19 cellular contexts compared by ENCODE assay signal in genomic region chr4:142377345-142378091, GRCh38.
A peak's percentile ranks its signal among the peaks of the same experiment; 100 is the strongest.
DNase-seq lines count a peak whose midpoint lies in the region; ATAC-seq, FAIRE-seq and TF ChIP-seq lines count a peak whose summit lies in the region.
"Had no signal": no experiment of that assay in that cellular context is flagged by ENCODE, and none has a peak within 500 bp of the region (broad histone marks: within the 10 kb centered on the region; RNA-seq: fewer than 3 reads in every experiment).

No MANE protein-coding gene starts in this region.

- CTCF ChIA-PET in activated naive CD4-positive, alpha-beta T cell treated with anti-CD3 and anti-CD28 coated beads, Interleukin-2, amount 10 ng/mL, durations not matched to agents 7 days and 5 days (lab: Charles Lee): interaction anchor here (0.6 to 1.6 kb wide), 3 partner anchors 11 to 190 kb away, joined by 3 to 4 read pairs (median 4); no protein-coding TSS in a partner anchor

- TF ChIP-seq CTCF in astrocyte (IDR thresholded peaks at IDR 0.05; ENCODE audit: insufficient read depth, low read depth, low read length): no peak
- no peak for TF ChIP-seq CTCF in smooth muscle cell (IDR thresholded peaks at IDR 0.05; ENCODE audit: borderline replicate concordance, insufficient read depth, poor library complexity, severe bottlenecking)
- no peak for TF ChIP-seq CTCF in WERI-Rb-1 (IDR thresholded peaks at IDR 0.05; ENCODE audit: low read depth, low read length)

- H3K27ac ChIP-seq in astrocyte (ENCODE audit: low read depth, low read length) (no peak overlapping the region), smooth muscle cell (ENCODE audit: low read depth) (peak overlapping the region; percentile 87), WERI-Rb-1 (no peak overlapping the region)
- H3K27ac ChIP-seq: parathyroid adenoma, upper lobe of right lung had no signal

- H3K4me3 ChIP-seq in astrocyte (ENCODE audit: insufficient read depth, low read depth, low read length) (no peak overlapping the region), smooth muscle cell (no peak overlapping the region), WERI-Rb-1 (ENCODE audit: low read depth, low read length) (no peak overlapping the region)
- H3K4me3 ChIP-seq: lung, PC-9, upper lobe of right lung had no signal

- H3K27me3 Mint-ChIP-seq in activated naive CD4-positive, alpha-beta T cell treated with anti-CD3 and anti-CD28 coated beads, Interleukin-2, amount 10 ng/mL, durations not matched to agents 7 days and 5 days: no peaks in the 10 kb centered on the region
- H3K27me3 Mint-ChIP-seq in astrocyte (ENCODE audit: low read depth, unreplicated experiment): no peaks in the 10 kb centered on the region
- H3K27me3 Mint-ChIP-seq: dendritic cell treated with granulocyte-macrophage colony-stimulating factor and Interleukin-4, amounts not matched to agents 40 ng/mL and 50 ng/mL, for 4 days; IgD-negative memory B cell had no signal

- H3K4me1 ChIP-seq in astrocyte (ENCODE audit: insufficient read depth, low read length): peaks cover 17% of the 10 kb centered on the region
- peaks cover 19% of the 10 kb centered on the region for H3K4me1 ChIP-seq in smooth muscle cell (ENCODE audit: low read depth)
- H3K4me1 ChIP-seq: parathyroid adenoma had no signal

- H3K9ac ChIP-seq in astrocyte (ENCODE audit: low read length) (no peak overlapping the region), smooth muscle cell (ENCODE audit: low read depth) (no peak overlapping the region)
- H3K9ac ChIP-seq: parathyroid adenoma had no signal

- ATAC-seq in HG03432 (IDR thresholded peaks at IDR 0.05; ENCODE audit: unreplicated experiment): peak; percentile 62
- ATAC-seq: upper lobe of right lung had no signal

- H3K4me2 ChIP-seq in astrocyte (ENCODE audit: low read length): no peak overlapping the region
- H3K4me2 ChIP-seq in smooth muscle cell: no peak overlapping the region
- H3K4me2 ChIP-seq: PC-9 had no signal

- H3K79me2 ChIP-seq in astrocyte (ENCODE audit: insufficient read depth, low read length) (no peaks in the 10 kb centered on the region), smooth muscle cell (ENCODE audit: low read depth) (no peaks in the 10 kb centered on the region)
- H3K79me2 ChIP-seq: parathyroid adenoma had no signal

- peaks cover 65% of the 10 kb centered on the region for H3K4me1 Mint-ChIP-seq in activated naive CD4-positive, alpha-beta T cell treated with anti-CD3 and anti-CD28 coated beads, Interleukin-2, amount 10 ng/mL, durations not matched to agents 7 days and 5 days
- peaks cover 28% of the 10 kb centered on the region for H3K4me1 Mint-ChIP-seq in astrocyte (ENCODE audit: low read depth, unreplicated experiment)

- H3K36me3 Mint-ChIP-seq in activated naive CD4-positive, alpha-beta T cell treated with anti-CD3 and anti-CD28 coated beads, Interleukin-2, amount 10 ng/mL, durations not matched to agents 7 days and 5 days: peaks cover 34% of the 10 kb centered on the region
- no peaks in the 10 kb centered on the region for H3K36me3 Mint-ChIP-seq in astrocyte (ENCODE audit: low read depth, unreplicated experiment)

- no peaks in the 10 kb centered on the region for H3K9me3 Mint-ChIP-seq in activated naive CD4-positive, alpha-beta T cell treated with anti-CD3 and anti-CD28 coated beads, Interleukin-2, amount 10 ng/mL, durations not matched to agents 7 days and 5 days
- no peaks in the 10 kb centered on the region for H3K9me3 Mint-ChIP-seq in astrocyte (ENCODE audit: unreplicated experiment)
- H3K9me3 Mint-ChIP-seq: dendritic cell treated with granulocyte-macrophage colony-stimulating factor and Interleukin-4, amounts not matched to agents 40 ng/mL and 50 ng/mL, for 4 days; IgD-negative memory B cell had no signal

- 85% methylated on average over 3 of the region's 3 CpGs for WGBS in smooth muscle cell (ENCODE audit: low lambda C conversion rate)

- no peaks in the 10 kb centered on the region for H3K9me3 ChIP-seq in astrocyte (ENCODE audit: insufficient read depth, low read depth, low read length)
- H3K9me3 ChIP-seq in smooth muscle cell (replicated peaks; ENCODE audit: low read depth): no peaks in the 10 kb centered on the region
- no peaks in the 10 kb centered on the region for H3K9me3 ChIP-seq in WERI-Rb-1 (ENCODE audit: severe bottlenecking)
- H3K9me3 ChIP-seq: upper lobe of right lung had no signal

- H2AFZ ChIP-seq in astrocyte (ENCODE audit: low read depth, low read length) (no peak overlapping the region), smooth muscle cell (ENCODE audit: low read depth) (no peak overlapping the region)
- H2AFZ ChIP-seq: parathyroid adenoma, PC-9 had no signal

- peaks cover 10% of the 10 kb centered on the region for H3F3A ChIP-seq in smooth muscle cell (ENCODE audit: low read depth)

- H3K27me3 ChIP-seq in astrocyte (ENCODE audit: insufficient read depth, low read length): no peaks in the 10 kb centered on the region
- H3K27me3 ChIP-seq in smooth muscle cell (ENCODE audit: low read depth): no peaks in the 10 kb centered on the region
- H3K27me3 ChIP-seq in WERI-Rb-1 (ENCODE audit: insufficient read depth, low read depth, severe bottlenecking): no peaks in the 10 kb centered on the region
- H3K27me3 ChIP-seq: upper lobe of right lung had no signal

- no peak for DNase-seq in activated naive CD4-positive, alpha-beta T cell treated with anti-CD3 and anti-CD28 coated beads, Interleukin-2, amount 10 ng/mL, durations not matched to agents 7 days and 5 days
- DNase-seq in activated naive CD4-positive, alpha-beta T cell treated with Interleukin-2 at 50 U/mL for 16 hours: no peak
- DNase-seq in astrocyte (ENCODE audit: low read depth): no peak
- no peak for DNase-seq in smooth muscle cell (lab: John Stamatoyannopoulos, UW; ENCODE audit: unreplicated experiment)
- no peak for DNase-seq in WERI-Rb-1
- DNase-seq in NCI-H1436 (lab: John Stamatoyannopoulos, UW): no peak
- no peak for DNase-seq in mesenteric fat pad (ENCODE audit: low spot score)
- DNase-seq: activated CD4-positive, alpha-beta T cell treated with anti-CD3 and anti-CD28 coated beads for 4 hours; amniotic stem cell; NCI-H1417 treated with DMSO at 0.1 percent for 48 hours; NCI-H510A treated with DMSO at 0.1 percent for 48 hours; PC-9; stimulated activated CD8-positive, alpha-beta memory T cell treated with anti-CD3 and anti-CD28 coated beads, Interleukin-4, amount 100 ng/mL, for 48 hours; upper lobe of right lung had no signal

- FAIRE-seq in astrocyte (lab: Jason Lieb, UNC): no peak

- H4K20me1 ChIP-seq in astrocyte (ENCODE audit: insufficient read depth, low read length) (no peaks in the 10 kb centered on the region), smooth muscle cell (ENCODE audit: low read depth) (no peaks in the 10 kb centered on the region)

- H3K4me3 Mint-ChIP-seq in activated naive CD4-positive, alpha-beta T cell treated with anti-CD3 and anti-CD28 coated beads, Interleukin-2, amount 10 ng/mL, durations not matched to agents 7 days and 5 days: peak overlapping the region; percentile 36
- no peak overlapping the region for H3K4me3 Mint-ChIP-seq in astrocyte (ENCODE audit: unreplicated experiment)
- H3K4me3 Mint-ChIP-seq: dendritic cell treated with granulocyte-macrophage colony-stimulating factor and Interleukin-4, amounts not matched to agents 40 ng/mL and 50 ng/mL, for 4 days; IgD-negative memory B cell had no signal

- H3K36me3 ChIP-seq in astrocyte (ENCODE audit: insufficient read depth, low read length) (no peaks in the 10 kb centered on the region), smooth muscle cell (ENCODE audit: low read depth) (no peaks in the 10 kb centered on the region), WERI-Rb-1 (no peaks in the 10 kb centered on the region)
- H3K36me3 ChIP-seq: upper lobe of right lung had no signal

- peak overlapping the region; percentile 74 for H3K27ac Mint-ChIP-seq in activated naive CD4-positive, alpha-beta T cell treated with anti-CD3 and anti-CD28 coated beads, Interleukin-2, amount 10 ng/mL, durations not matched to agents 7 days and 5 days
- peak overlapping the region; percentile 0 for H3K27ac Mint-ChIP-seq in astrocyte (ENCODE audit: unreplicated experiment)
- H3K27ac Mint-ChIP-seq: dendritic cell treated with granulocyte-macrophage colony-stimulating factor and Interleukin-4, amounts not matched to agents 40 ng/mL and 50 ng/mL, for 4 days; IgD-negative memory B cell had no signal
